18 cellular contexts compared by ENCODE assay signal in genomic region chr2:105839793-105840192, GRCh38.
DNase-seq lines count a peak whose midpoint lies in the region; ATAC-seq and TF ChIP-seq lines count a peak whose summit lies in the region.
"Had no signal": no experiment of that assay in that cellular context is flagged by ENCODE, and none has a peak within 500 bp of the region (broad histone marks: within the 10 kb centered on the region; RNA-seq: fewer than 3 reads in every experiment).

No MANE protein-coding gene starts in this region.

- H3K36me3 ChIP-seq in right lobe of liver: no peaks in the 10 kb centered on the region
- H3K36me3 ChIP-seq in smooth muscle cell (ENCODE audit: low read depth): no peaks in the 10 kb centered on the region
- H3K36me3 ChIP-seq: sigmoid colon had no signal

- peaks cover 71% of the 10 kb centered on the region for H4K20me1 ChIP-seq in smooth muscle cell (ENCODE audit: low read depth)

- DNase-seq in stimulated activated naive CD8-positive, alpha-beta T cell treated with anti-CD3 and anti-CD28 coated beads, Interleukin-15, Interleukin-2, amounts not matched to agents 100 U/mL and 50 U/mL, for 24 hours: no peak
- no peak for DNase-seq in right lobe of liver
- DNase-seq in type B pancreatic cell (ENCODE audit: extremely low spot score, unreplicated experiment): no peak
- DNase-seq in smooth muscle cell (lab: John Stamatoyannopoulos, UW; ENCODE audit: unreplicated experiment): no peak
- DNase-seq in left colon: no peak
- DNase-seq: activated CD4-positive, alpha-beta T cell treated with anti-CD3 and anti-CD28 coated beads for 4 hours; H7; hippocampal formation; IMR-90; MM.1S; NCI-H1694; occipital lobe; PC-9; sigmoid colon; stimulated activated CD4-positive, alpha-beta T cell treated with anti-CD3 and anti-CD28 coated beads, Interleukin-1b, Interleukin-23, amount 100 ng/mL, for 48 hours had no signal

- peaks cover 96% of the 10 kb centered on the region for H3K4me1 Mint-ChIP-seq in stimulated activated naive CD8-positive, alpha-beta T cell treated with anti-CD3 and anti-CD28 coated beads, Interleukin-15, Interleukin-2, amounts not matched to agents 100 ng/mL and 50 ng/mL, for 24 hours (ENCODE audit: low read depth)
- peaks cover 86% of the 10 kb centered on the region for H3K4me1 Mint-ChIP-seq in activated naive CD8-positive, alpha-beta T cell (ENCODE audit: low read depth)
- peaks cover 36% of the 10 kb centered on the region for H3K4me1 Mint-ChIP-seq in type B pancreatic cell (ENCODE audit: unreplicated experiment)

- H3K27ac ChIP-seq in right lobe of liver (no peak overlapping the region), smooth muscle cell (ENCODE audit: low read depth) (no peak overlapping the region)
- H3K27ac ChIP-seq: PC-9, sigmoid colon had no signal

- no peak for TF ChIP-seq POLR2A in right lobe of liver (IDR thresholded peaks at IDR 0.05)

- H3K4me3 ChIP-seq in right lobe of liver (no peak overlapping the region), smooth muscle cell (no peak overlapping the region)
- H3K4me3 ChIP-seq: PC-9, sigmoid colon had no signal

- TF ChIP-seq CTCF in right lobe of liver (IDR thresholded peaks at IDR 0.05) (no peak), type B pancreatic cell (conservative IDR thresholded peaks at IDR 0.05) (no peak), smooth muscle cell (IDR thresholded peaks at IDR 0.05; ENCODE audit: borderline replicate concordance, insufficient read depth, poor library complexity, severe bottlenecking) (no peak)

- no peaks in the 10 kb centered on the region for H3F3A ChIP-seq in smooth muscle cell (ENCODE audit: low read depth)

- H3K9me3 Mint-ChIP-seq in stimulated activated naive CD8-positive, alpha-beta T cell treated with anti-CD3 and anti-CD28 coated beads, Interleukin-15, Interleukin-2, amounts not matched to agents 100 ng/mL and 50 ng/mL, for 24 hours: peaks cover 7% of the 10 kb centered on the region
- peaks cover 9% of the 10 kb centered on the region for H3K9me3 Mint-ChIP-seq in activated naive CD8-positive, alpha-beta T cell (ENCODE audit: low read depth)
- peaks cover 24% of the 10 kb centered on the region for H3K9me3 Mint-ChIP-seq in type B pancreatic cell

- H3K9ac ChIP-seq in smooth muscle cell (ENCODE audit: low read depth): no peak overlapping the region

- 70% methylated on average over 4 of the region's 4 CpGs for WGBS in right lobe of liver (ENCODE audit: insufficient coverage, low coverage, low lambda C conversion rate, missing lambda C conversion rate)
- 74% methylated on average over 4 of the region's 4 CpGs for WGBS in smooth muscle cell (ENCODE audit: low lambda C conversion rate)

- H3K27ac Mint-ChIP-seq in stimulated activated naive CD8-positive, alpha-beta T cell treated with anti-CD3 and anti-CD28 coated beads, Interleukin-15, Interleukin-2, amounts not matched to agents 100 ng/mL and 50 ng/mL, for 24 hours: peak overlapping the region; percentile 99
- H3K27ac Mint-ChIP-seq in activated naive CD8-positive, alpha-beta T cell: peak overlapping the region; percentile 86
- H3K27ac Mint-ChIP-seq in type B pancreatic cell: peak overlapping the region; percentile 35

- ATAC-seq in stimulated activated naive CD8-positive, alpha-beta T cell treated with anti-CD3 and anti-CD28 coated beads, Interleukin-15, Interleukin-2, amounts not matched to agents 100 U/mL and 50 U/mL, for 24 hours: no peak
- ATAC-seq in right lobe of liver: peak; percentile 49 to 50 (median 49)
- ATAC-seq in HG02885 (IDR thresholded peaks at IDR 0.05; ENCODE audit: poor library complexity, unreplicated experiment): no peak
- ATAC-seq in left colon: no peak

- H3K4me1 ChIP-seq in right lobe of liver (peaks cover 0 to 3% (median 0%) of the 10 kb centered on the region in 4 donors), smooth muscle cell (ENCODE audit: low read depth) (peaks cover 8% of the 10 kb centered on the region)

- no peak overlapping the region for H2AFZ ChIP-seq in smooth muscle cell (ENCODE audit: low read depth)
- H2AFZ ChIP-seq: PC-9 had no signal

- H3K27me3 Mint-ChIP-seq in stimulated activated naive CD8-positive, alpha-beta T cell treated with anti-CD3 and anti-CD28 coated beads, Interleukin-15, Interleukin-2, amounts not matched to agents 100 ng/mL and 50 ng/mL, for 24 hours: no peaks in the 10 kb centered on the region
- H3K27me3 Mint-ChIP-seq in activated naive CD8-positive, alpha-beta T cell: no peaks in the 10 kb centered on the region
- H3K27me3 Mint-ChIP-seq in type B pancreatic cell: no peaks in the 10 kb centered on the region

- H3K9me3 ChIP-seq in right lobe of liver: peaks cover 0 to 3% (median 0%) of the 10 kb centered on the region in 4 donors
- H3K9me3 ChIP-seq in smooth muscle cell (replicated peaks; ENCODE audit: low read depth): no peaks in the 10 kb centered on the region
- H3K9me3 ChIP-seq: sigmoid colon had no signal

- no peaks in the 10 kb centered on the region for H3K27me3 ChIP-seq in right lobe of liver
- H3K27me3 ChIP-seq in smooth muscle cell (ENCODE audit: low read depth): no peaks in the 10 kb centered on the region
- H3K27me3 ChIP-seq: sigmoid colon had no signal

- intact Hi-C loops in right lobe of liver (cut with DNase I) (no loop called here), left colon (cut with DNase I, micrococcal nuclease) (no loop called here)

- H3K36me3 Mint-ChIP-seq in stimulated activated naive CD8-positive, alpha-beta T cell treated with anti-CD3 and anti-CD28 coated beads, Interleukin-15, Interleukin-2, amounts not matched to agents 100 ng/mL and 50 ng/mL, for 24 hours (ENCODE audit: low read depth): peaks cover 69% of the 10 kb centered on the region
- peaks cover 37% of the 10 kb centered on the region for H3K36me3 Mint-ChIP-seq in activated naive CD8-positive, alpha-beta T cell
- peaks cover 54% of the 10 kb centered on the region for H3K36me3 Mint-ChIP-seq in type B pancreatic cell

- H3K79me2 ChIP-seq in smooth muscle cell (ENCODE audit: low read depth): peaks cover 59% of the 10 kb centered on the region

- peak overlapping the region; percentile 9 for H3K4me3 Mint-ChIP-seq in stimulated activated naive CD8-positive, alpha-beta T cell treated with anti-CD3 and anti-CD28 coated beads, Interleukin-15, Interleukin-2, amounts not matched to agents 100 ng/mL and 50 ng/mL, for 24 hours
- H3K4me3 Mint-ChIP-seq in activated naive CD8-positive, alpha-beta T cell: peak overlapping the region; percentile 51
- H3K4me3 Mint-ChIP-seq in type B pancreatic cell: peak overlapping the region; percentile 8

- no peak overlapping the region for H3K4me2 ChIP-seq in smooth muscle cell
- H3K4me2 ChIP-seq: PC-9 had no signal

Comparison
In these comparisons a context has a peak if more than half of its experiments do, and no peak if none do; other contexts are left out.
1. H3K27ac Mint-ChIP-seq: peak in every context shown above with its lines; median percentile 99 in stimulated activated naive CD8-positive, alpha-beta T cell treated with anti-CD3 and anti-CD28 coated beads, Interleukin-15, Interleukin-2, amounts not matched to agents 100 ng/mL and 50 ng/mL, for 24 hours; 86 in activated naive CD8-positive, alpha-beta T cell; 35 in type B pancreatic cell.
2. ATAC-seq: peak in right lobe of liver (4 of 4); none in stimulated activated naive CD8-positive, alpha-beta T cell treated with anti-CD3 and anti-CD28 coated beads, Interleukin-15, Interleukin-2, amounts not matched to agents 100 U/mL and 50 U/mL, for 24 hours (single experiment), HG02885 (single experiment) and left colon (single experiment).
3. Peak in every context shown above with its lines, with median percentiles within 50 percentile points of each other: H3K4me3 Mint-ChIP-seq.